ENCODE assay signal across 8 cellular contexts in the genomic region with DNA sequence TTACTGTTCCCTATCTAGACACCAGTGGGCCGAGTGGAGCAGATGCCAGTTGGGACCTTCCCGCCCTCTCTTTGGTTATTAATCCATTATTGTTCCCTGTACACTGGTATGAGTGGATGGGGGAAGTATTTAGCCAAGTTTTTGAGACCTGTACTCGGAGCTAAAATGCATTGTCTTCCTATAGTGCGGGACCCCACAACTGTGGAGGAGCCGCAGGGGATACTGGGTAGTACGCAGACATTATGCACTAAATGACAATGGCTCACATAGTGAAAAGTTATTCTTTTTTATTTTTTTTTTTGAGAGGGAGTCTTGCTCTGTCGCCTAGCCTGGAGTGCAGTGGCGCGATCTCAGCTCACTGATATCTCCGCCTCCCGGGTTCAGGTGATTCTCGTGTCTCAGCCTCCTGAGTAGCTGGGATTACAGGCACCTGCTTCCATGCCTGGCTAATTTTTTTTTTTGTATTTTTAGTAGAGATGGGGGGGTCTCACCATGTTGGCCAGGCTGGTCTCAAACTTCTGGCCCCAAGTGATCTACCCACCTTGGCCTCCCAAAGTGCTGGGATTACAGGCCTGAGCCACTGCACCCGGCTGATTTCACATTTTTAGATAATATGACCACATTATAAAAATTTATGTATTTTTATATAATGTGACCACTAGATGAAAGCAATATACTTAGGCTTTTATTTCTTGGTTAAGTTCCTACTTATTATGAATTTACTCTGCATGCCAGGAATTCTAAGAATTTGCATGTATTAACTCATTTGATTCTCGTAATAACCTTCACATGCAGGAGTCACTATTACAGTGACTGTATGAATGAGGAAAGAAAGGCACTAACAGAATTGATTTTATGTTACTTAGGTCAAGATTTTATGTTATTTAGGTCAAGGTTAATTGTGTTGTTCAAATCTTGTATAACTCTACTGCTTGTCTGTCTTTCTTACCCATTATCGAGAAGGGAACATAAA. TPM values are rescaled to one million over a fixed set of nuclear protein-coding genes. Genes with fewer than 3 reads are reported as not detected.
A peak's percentile ranks its signal among the peaks of the same experiment; 100 is the strongest.
DNase-seq lines count a peak whose midpoint lies in the region; ATAC-seq, FAIRE-seq and TF ChIP-seq lines count a peak whose summit lies in the region.

No MANE protein-coding gene starts in this region.

- H3K27me3 Mint-ChIP-seq in glutamatergic neuron (ENCODE audit: unreplicated experiment), result no peaks in the 10 kb centered on the region

- no peaks in the 10 kb centered on the region for H3K9me3 Mint-ChIP-seq in glutamatergic neuron (ENCODE audit: unreplicated experiment)

- no peak overlapping the region for H3K27ac Mint-ChIP-seq in glutamatergic neuron (ENCODE audit: unreplicated experiment)

- no TSS peak for BruUV-seq in OCI-LY7 (replicated peaks; lab: Mats Ljungman, UMichigan)

- H3K36me3 ChIP-seq in OCI-LY7 (ENCODE audit: insufficient read depth, low read length), result peaks cover 17% of the 10 kb centered on the region
- no peaks in the 10 kb centered on the region for H3K36me3 ChIP-seq in pancreas

- FAIRE-seq in pancreas (lab: Jason Lieb, UNC), result no peak

- WGBS in pancreas, 2 donors, result 76 to 86% methylated on average over 15 of the region's 15 CpGs

- POLR2A ChIA-PET in OCI-LY7 (lab: Charles Lee), result interaction anchor here (0.6 to 2.0 kb wide), 11 partner anchors 8 to 419 kb away, joined by 3 to 10 read pairs (median 3); partner anchors contain the start of genes CASP8 and ORC2

- H3K36me3 Mint-ChIP-seq in glutamatergic neuron (ENCODE audit: unreplicated experiment), result peaks cover under 1% of the 10 kb centered on the region

- H3K4me3 Mint-ChIP-seq in glutamatergic neuron (ENCODE audit: unreplicated experiment), result no peak overlapping the region

- H3K79me2 ChIP-seq in OCI-LY7 (ENCODE audit: insufficient read depth, low read depth, low read length), result peaks cover 43% of the 10 kb centered on the region

- peaks cover 14% of the 10 kb centered on the region; the same call in 1 of the 2 replicates for H4K20me1 ChIP-seq in OCI-LY7 (ENCODE audit: insufficient read depth, low read length)

- no peaks in the 10 kb centered on the region for H3K9me3 ChIP-seq in OCI-LY7 (ENCODE audit: low read length)
- H3K9me3 ChIP-seq in pancreas, result no peaks in the 10 kb centered on the region

- intact Hi-C loops in OCI-LY7 (cut with micrococcal nuclease; ENCODE audit: unreplicated experiment), result loop anchor here (5.0 kb wide), 3 partner anchors 218 to 943 kb away; partner anchors contain the start of genes ORC2, STRADB and TRAK2
- intact Hi-C loops in pancreas (cut with DNase I), result no loop called here

- no peaks in the 10 kb centered on the region for H3K27me3 ChIP-seq in pancreas

- no peak for TF ChIP-seq CTCF in OCI-LY7 (conservative IDR thresholded peaks at IDR 0.05; ENCODE audit: low read length)
- TF ChIP-seq CTCF in glutamatergic neuron (IDR thresholded peaks at IDR 0.05; ENCODE audit: partially characterized antibody, unreplicated experiment), result peak; percentile 4
- TF ChIP-seq CTCF in pancreas (IDR thresholded peaks at IDR 0.05), result no peak

- peak overlapping the region; percentile 82 for H3K4me2 ChIP-seq in OCI-LY7 (ENCODE audit: low read length)

- peaks cover 2% of the 10 kb centered on the region for H3K4me1 Mint-ChIP-seq in glutamatergic neuron (ENCODE audit: low read depth, unreplicated experiment)

- H2AFZ ChIP-seq in OCI-LY7 (ENCODE audit: low read length), result peak overlapping the region; percentile 97

- peak overlapping the region; percentile 78 for H3K4me3 ChIP-seq in OCI-LY7 (ENCODE audit: low read depth, low read length, poor library complexity, severe bottlenecking)
- H3K4me3 ChIP-seq in pancreas, result peak overlapping the region in 2 of 4 donors; percentile 32 to 45

- H3K27ac ChIP-seq in OCI-LY7 (ENCODE audit: low read depth, low read length, poor library complexity, severe bottlenecking), result peak overlapping the region; percentile 61
- H3K27ac ChIP-seq in pancreas, result peak overlapping the region in 1 of 4 donors; percentile 64

- CTCF ChIA-PET in OCI-LY7 (lab: Charles Lee; ENCODE audit: unreplicated experiment), result interaction anchor here (1.4 kb wide), 1 partner anchor 27 kb away, joined by 7 read pairs; the partner anchor contains the start of gene CASP8

- no peaks in the 10 kb centered on the region for H3K9me2 ChIP-seq in OCI-LY7 (ENCODE audit: insufficient read depth, low read length)

- peaks cover 30% of the 10 kb centered on the region for H3K4me1 ChIP-seq in OCI-LY7 (ENCODE audit: insufficient read depth, low read length, poor library complexity, severe bottlenecking)
- peaks cover 13 to 26% (median 22%) of the 10 kb centered on the region in 3 donors for H3K4me1 ChIP-seq in pancreas

- no peak for ATAC-seq in pancreas

- DNase-seq in stimulated activated CD4-positive, alpha-beta T cell treated with anti-CD3 and anti-CD28 coated beads, Interleukin-4, amount 100 ng/mL, for 24 hours, result peak; percentile 12
- DNase-seq in stimulated activated CD4-positive, alpha-beta T cell treated with anti-CD3 and anti-CD28 coated beads, Interleukin-2, amount 100 ng/mL, for 24 hours, result no peak
- DNase-seq in OCI-LY7 (ENCODE audit: low spot score), result peak; percentile 40
- DNase-seq in glutamatergic neuron, result no peak
- no peak for DNase-seq in NCI-H1092 treated with DMSO at 0.1 percent for 48 hours (lab: John Stamatoyannopoulos, UW)
- DNase-seq in pancreas, result no peak
- no peak for DNase-seq in ecto neural progenitor cell (ENCODE audit: low spot score)
- no peak for DNase-seq in COR-L47 (lab: John Stamatoyannopoulos, UW)

RNA-seq across cellular contexts. Expression of gene CASP8, which starts 25.9 kb away (rescaled TPM):
- 30.5 and 32.4 TPM in 2 replicates for total RNA-seq in OCI-LY7 (2014; rRNA removed; shearing (Covaris generic))
- total RNA-seq in OCI-LY7 (2022), result 34.7 and 35.9 TPM in 2 replicates
- total RNA-seq in glutamatergic neuron (ENCODE audit: unreplicated experiment), result not detected
- 10 to 100 TPM in 1 of 6 donors, 1 to 10 TPM in 5; 4.8 to 13.5 (median 9.1) TPM for total RNA-seq in pancreas
- 1 to 10 TPM; 4.5 to 5.7 TPM for polyA plus RNA-seq in pancreas

RNA-seq across cellular contexts. Expression of gene CASP10, which starts 51.5 kb away (rescaled TPM):
- 0.46 and 1.2 TPM in 2 replicates for total RNA-seq in OCI-LY7 (2014; rRNA removed; shearing (Covaris generic))
- total RNA-seq in OCI-LY7 (2022), result 0.42 and 0.51 TPM in 2 replicates
- not detected for total RNA-seq in glutamatergic neuron (ENCODE audit: unreplicated experiment)
- 10 to 100 TPM in 1 of 6 donors, 1 to 10 TPM in 5; 3.0 to 11.7 (median 5.6) TPM for total RNA-seq in pancreas
- polyA plus RNA-seq in pancreas, result 1 to 10 TPM; 3.4 to 4.6 TPM

Comparison
In these comparisons a context has a peak if more than half of its experiments do, and no peak if none do; other contexts are left out.
1. DNase-seq: peak in stimulated activated CD4-positive, alpha-beta T cell treated with anti-CD3 and anti-CD28 coated beads, Interleukin-4, amount 100 ng/mL, for 24 hours (single experiment) and OCI-LY7 (single experiment); none in stimulated activated CD4-positive, alpha-beta T cell treated with anti-CD3 and anti-CD28 coated beads, Interleukin-2, amount 100 ng/mL, for 24 hours (0 of 2), glutamatergic neuron (single experiment), NCI-H1092 treated with DMSO at 0.1 percent for 48 hours (single experiment), pancreas (0 of 6), ecto neural progenitor cell (single experiment) and COR-L47 (single experiment).